1 cellular context compared by ENCODE assay signal in the genomic region with DNA sequence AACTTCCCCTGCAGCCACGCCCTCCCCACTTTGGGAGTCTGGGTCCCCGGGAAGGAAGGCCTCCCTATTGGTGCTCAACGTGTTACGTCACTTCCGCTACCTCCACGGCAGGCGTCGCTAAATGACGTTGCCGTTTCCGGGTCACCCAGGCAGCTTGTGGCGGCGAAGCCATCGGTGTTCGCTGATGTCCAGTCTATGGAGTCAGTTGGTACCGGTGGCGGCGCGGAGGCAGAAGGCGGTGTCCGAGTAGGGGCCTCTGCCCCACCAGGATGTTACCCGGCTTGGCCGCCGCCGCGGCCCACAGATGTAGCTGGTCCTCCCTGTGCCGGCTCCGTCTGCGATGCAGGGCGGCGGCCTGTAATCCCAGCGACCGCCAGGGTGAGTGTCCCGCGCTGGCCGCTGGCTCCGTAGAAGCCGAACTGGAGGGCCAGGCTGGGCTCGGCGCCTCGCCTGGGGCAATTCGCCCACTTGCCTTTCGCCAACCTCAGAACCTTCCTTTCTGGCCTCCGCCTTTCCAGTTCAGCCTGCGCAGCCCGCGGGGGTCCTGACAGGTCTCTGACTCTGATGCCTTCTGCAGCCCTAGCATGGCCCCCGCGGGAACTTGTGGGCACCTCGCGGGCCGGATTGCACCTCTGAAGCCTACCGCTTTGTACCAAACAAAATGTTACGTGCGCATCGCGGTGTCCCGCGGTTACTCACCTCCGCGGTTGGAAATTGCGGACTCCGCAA.
TF ChIP-seq lines count a peak whose summit lies in the region.

SLC30A9 (plus strand) TSS at position 148 of the 729 bp plus-strand sequence; CDS start at position 270, 122 bp downstream.

TF ChIP-seq in HepG2, 621 proteins besides CTCF, POLR2A, EP300 and RAD21 (continued from another document and continues in another):
- TF ChIP-seq KIAA2018 (CRISPR knock-in tag; IDR thresholded peaks at IDR 0.05; ENCODE audit: borderline replicate concordance), result no peak
- 0 out of 2 replicates have a peak, but pooled peaks have one; percentile 23 for TF ChIP-seq ZNF329 (CRISPR knock-in tag; IDR thresholded peaks at IDR 0.05; ENCODE audit: low read depth)
- no peak; the same call in 1 of the 2 replicates for TF ChIP-seq SETDB1 (CRISPR knock-in tag; IDR thresholded peaks at IDR 0.05; ENCODE audit: borderline replicate concordance)
- no peak for TF ChIP-seq ZNF20 (CRISPR knock-in tag; IDR thresholded peaks at IDR 0.05)
- peak; percentile 93 for TF ChIP-seq THAP11 (CRISPR knock-in tag; IDR thresholded peaks at IDR 0.05)
- peak; percentile 75; the same call in 1 of the 2 replicates for TF ChIP-seq ZBTB20 (CRISPR knock-in tag; IDR thresholded peaks at IDR 0.05; ENCODE audit: borderline replicate concordance, low read depth)
- peak; percentile 96 for TF ChIP-seq KAT8 (CRISPR knock-in tag; IDR thresholded peaks at IDR 0.05)
- TF ChIP-seq MEF2D (CRISPR knock-in tag; IDR thresholded peaks at IDR 0.05), result 0 out of 2 replicates have a peak, but pooled peaks have one; percentile 36
- peak; percentile 72 for TF ChIP-seq SP2 (CRISPR knock-in tag; IDR thresholded peaks at IDR 0.05)
- TF ChIP-seq ZNF768 (CRISPR knock-in tag; IDR thresholded peaks at IDR 0.05), result peak; percentile 79; the same call in 1 of the 2 replicates
- TF ChIP-seq RARA (CRISPR knock-in tag; IDR thresholded peaks at IDR 0.05), result peak; percentile 45; the same call in 1 of the 2 replicates
- TF ChIP-seq EEA1 (CRISPR knock-in tag; IDR thresholded peaks at IDR 0.05; ENCODE audit: borderline replicate concordance), result peak; percentile 79; the same call in 1 of the 2 replicates
- peak; percentile 71; the same call in 1 of the 2 replicates for TF ChIP-seq MTERF4 (CRISPR knock-in tag; IDR thresholded peaks at IDR 0.05)
- TF ChIP-seq KDM2A (CRISPR knock-in tag; IDR thresholded peaks at IDR 0.05; ENCODE audit: borderline replicate concordance, low read depth), result peak; percentile 94
- TF ChIP-seq SNAPC4 (CRISPR knock-in tag; IDR thresholded peaks at IDR 0.05), result 0 out of 2 replicates have a peak, but pooled peaks have one; percentile 29
- TF ChIP-seq ZNF562 (CRISPR knock-in tag; IDR thresholded peaks at IDR 0.05; ENCODE audit: borderline replicate concordance), result no peak
- TF ChIP-seq KLF12 (CRISPR knock-in tag; IDR thresholded peaks at IDR 0.05; ENCODE audit: borderline replicate concordance), result no peak
- TF ChIP-seq MAF1 (CRISPR knock-in tag; IDR thresholded peaks at IDR 0.05; ENCODE audit: borderline replicate concordance), result no peak
- TF ChIP-seq IRF1 (CRISPR knock-in tag; IDR thresholded peaks at IDR 0.05; ENCODE audit: low read depth), result no peak
- peak; percentile 74 for TF ChIP-seq RXRA (CRISPR knock-in tag; IDR thresholded peaks at IDR 0.05)
- TF ChIP-seq, protein P1, sequence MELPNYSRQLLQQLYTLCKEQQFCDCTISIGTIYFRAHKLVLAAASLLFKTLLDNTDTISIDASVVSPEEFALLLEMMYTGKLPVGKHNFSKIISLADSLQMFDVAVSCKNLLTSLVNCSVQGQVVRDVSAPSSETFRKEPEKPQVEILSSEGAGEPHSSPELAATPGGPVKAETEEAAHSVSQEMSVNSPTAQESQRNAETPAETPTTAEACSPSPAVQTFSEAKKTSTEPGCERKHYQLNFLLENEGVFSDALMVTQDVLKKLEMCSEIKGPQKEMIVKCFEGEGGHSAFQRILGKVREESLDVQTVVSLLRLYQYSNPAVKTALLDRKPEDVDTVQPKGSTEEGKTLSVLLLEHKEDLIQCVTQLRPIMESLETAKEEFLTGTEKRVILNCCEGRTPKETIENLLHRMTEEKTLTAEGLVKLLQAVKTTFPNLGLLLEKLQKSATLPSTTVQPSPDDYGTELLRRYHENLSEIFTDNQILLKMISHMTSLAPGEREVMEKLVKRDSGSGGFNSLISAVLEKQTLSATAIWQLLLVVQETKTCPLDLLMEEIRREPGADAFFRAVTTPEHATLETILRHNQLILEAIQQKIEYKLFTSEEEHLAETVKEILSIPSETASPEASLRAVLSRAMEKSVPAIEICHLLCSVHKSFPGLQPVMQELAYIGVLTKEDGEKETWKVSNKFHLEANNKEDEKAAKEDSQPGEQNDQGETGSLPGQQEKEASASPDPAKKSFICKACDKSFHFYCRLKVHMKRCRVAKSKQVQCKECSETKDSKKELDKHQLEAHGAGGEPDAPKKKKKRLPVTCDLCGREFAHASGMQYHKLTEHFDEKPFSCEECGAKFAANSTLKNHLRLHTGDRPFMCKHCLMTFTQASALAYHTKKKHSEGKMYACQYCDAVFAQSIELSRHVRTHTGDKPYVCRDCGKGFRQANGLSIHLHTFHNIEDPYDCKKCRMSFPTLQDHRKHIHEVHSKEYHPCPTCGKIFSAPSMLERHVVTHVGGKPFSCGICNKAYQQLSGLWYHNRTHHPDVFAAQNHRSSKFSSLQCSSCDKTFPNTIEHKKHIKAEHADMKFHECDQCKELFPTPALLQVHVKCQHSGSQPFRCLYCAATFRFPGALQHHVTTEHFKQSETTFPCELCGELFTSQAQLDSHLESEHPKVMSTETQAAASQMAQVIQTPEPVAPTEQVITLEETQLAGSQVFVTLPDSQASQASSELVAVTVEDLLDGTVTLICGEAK (IDR thresholded peaks at IDR 0.05), result peak; percentile 56
- TF ChIP-seq, protein P1 (CRISPR knock-in tag; IDR thresholded peaks at IDR 0.05), result peak; percentile 53
- peak; percentile 83 for TF ChIP-seq HDAC2 (CRISPR knock-in tag; IDR thresholded peaks at IDR 0.05)
- peak; percentile 92 for TF ChIP-seq SRY (CRISPR knock-in tag; IDR thresholded peaks at IDR 0.05)
- peak; percentile 54 for TF ChIP-seq PTBP1 (IDR thresholded peaks at IDR 0.05; ENCODE audit: low read depth, low read length, poor library complexity, severe bottlenecking)
